Comparison of ENCODE assay signal across 25 cellular contexts in the genomic region with DNA sequence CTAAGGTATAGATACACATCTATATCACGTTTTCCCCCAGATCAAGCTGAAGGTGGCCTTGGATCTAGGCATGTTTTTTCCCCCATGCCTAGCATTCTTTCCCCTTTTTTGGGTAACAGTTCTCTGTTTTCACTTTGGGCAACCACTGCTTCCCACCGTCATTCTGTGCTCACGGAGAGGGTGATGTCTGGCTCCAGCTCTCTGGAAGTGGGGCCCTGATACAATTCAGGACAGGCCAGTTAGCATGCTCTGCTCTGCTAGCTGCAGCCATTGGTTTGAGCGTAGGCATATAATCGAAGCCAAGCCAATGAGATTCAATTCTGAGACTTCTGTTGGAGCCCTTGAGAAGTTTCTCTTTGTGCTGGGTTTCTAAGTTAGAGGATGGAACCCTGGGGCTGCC. TPM values are rescaled to one million over a fixed set of nuclear protein-coding genes. Genes with fewer than 3 reads are reported as not detected.
A peak's percentile ranks its signal among the peaks of the same experiment; 100 is the strongest.
DNase-seq lines count a peak whose midpoint lies in the region; ATAC-seq and TF ChIP-seq lines count a peak whose summit lies in the region.
"Had no signal": no experiment of that assay in that cellular context is flagged by ENCODE, and none has a peak within 500 bp of the region (broad histone marks: within the 10 kb centered on the region; RNA-seq: fewer than 3 reads in every experiment).

No MANE protein-coding gene starts in this region.

- peak overlapping the region in 2 of 3 experiments; percentile 70 to 73 for H3K27ac Mint-ChIP-seq in nephron
- H3K27ac Mint-ChIP-seq: CD4-positive, CD25-positive, alpha-beta regulatory T cell had no signal

- TF ChIP-seq CTCF in colonic mucosa (IDR thresholded peaks at IDR 0.05) (no peak), nephron (IDR thresholded peaks at IDR 0.05; ENCODE audit: unreplicated experiment in 3 of 3) (no peak), right atrium auricular region (IDR thresholded peaks at IDR 0.05) (no peak)

- H3K4me1 ChIP-seq in HUES64 (ENCODE audit: insufficient read depth, low read length) (peaks cover 25% of the 10 kb centered on the region), colonic mucosa (no peaks in the 10 kb centered on the region), right atrium auricular region (no peaks in the 10 kb centered on the region)

- DNase-seq in colonic mucosa: no peak
- DNase-seq in right atrium auricular region (ENCODE audit: low spot score): no peak
- DNase-seq: CD4-positive, CD25-positive, alpha-beta regulatory T cell; EL; GF-D8; NCI-H1105; NCI-H146; NCI-H2029 treated with DMSO at 0.1 percent for 48 hours; NCI-H226; NCI-H510A treated with DMSO at 0.1 percent for 48 hours; NCI-H774; NK-92 treated with Interleukin-12 subunit alpha and Interleukin-12 subunit beta, amount 100 ng/mL, for 24 hours; SIG-M5; SK-N-SH had no signal

- WGBS in HUES64: 66% methylated on average over 5 of the region's 5 CpGs

- no peak overlapping the region for H3K9ac ChIP-seq in HUES64 (ENCODE audit: low read depth, low read length)
- no peak overlapping the region for H3K9ac ChIP-seq in colonic mucosa (ENCODE audit: low read depth in 2 of 2, low read length in 2 of 2)
- H3K9ac ChIP-seq: KMS-11, SK-N-SH had no signal

- peaks cover 37% of the 10 kb centered on the region for H3K4me1 Mint-ChIP-seq in nephron
- H3K4me1 Mint-ChIP-seq: CD4-positive, CD25-positive, alpha-beta regulatory T cell had no signal

- H3K27me3 ChIP-seq in HUES64 (ENCODE audit: insufficient read depth, low read length) (no peaks in the 10 kb centered on the region), colonic mucosa (no peaks in the 10 kb centered on the region), right atrium auricular region (no peaks in the 10 kb centered on the region)

- intact Hi-C loops in colonic mucosa (cut with DNase I): loop anchor here (5.0 kb wide), 1 partner anchor 45 kb away; no protein-coding TSS in a partner anchor

- H3K27ac ChIP-seq in HUES64 (ENCODE audit: low read depth, low read length) (peak overlapping the region; percentile 52; the same call in 1 of the 2 replicates), colonic mucosa (peak overlapping the region; percentile 87), right atrium auricular region (no peak overlapping the region)
- H3K27ac ChIP-seq: HL-60, KMS-11 had no signal

- H3K27me3 Mint-ChIP-seq in nephron (ENCODE audit: low read depth): peaks cover 5% of the 10 kb centered on the region

- no peaks in the 10 kb centered on the region for H3K36me3 Mint-ChIP-seq in nephron (ENCODE audit: low read depth)
- H3K36me3 Mint-ChIP-seq: CD4-positive, CD25-positive, alpha-beta regulatory T cell had no signal

- H3K36me3 ChIP-seq in HUES64 (ENCODE audit: insufficient read depth, low read length): no peaks in the 10 kb centered on the region
- no peaks in the 10 kb centered on the region for H3K36me3 ChIP-seq in colonic mucosa
- H3K36me3 ChIP-seq in right atrium auricular region: no peaks in the 10 kb centered on the region

- no peaks in the 10 kb centered on the region for H3K9me3 Mint-ChIP-seq in nephron
- H3K9me3 Mint-ChIP-seq: CD4-positive, CD25-positive, alpha-beta regulatory T cell had no signal

- no peak overlapping the region for H3K4me3 Mint-ChIP-seq in nephron
- H3K4me3 Mint-ChIP-seq: CD4-positive, CD25-positive, alpha-beta regulatory T cell had no signal

- H3K9me3 ChIP-seq in HUES64 (ENCODE audit: insufficient read depth, low read depth, low read length) (no peaks in the 10 kb centered on the region), colonic mucosa (no peaks in the 10 kb centered on the region), right atrium auricular region (no peaks in the 10 kb centered on the region)
- H3K9me3 ChIP-seq: SK-N-SH had no signal

- no peak for ATAC-seq in HG02970 (IDR thresholded peaks at IDR 0.05; ENCODE audit: low FRiP score, unreplicated experiment)
- no peak for ATAC-seq in HG03280 (IDR thresholded peaks at IDR 0.05; ENCODE audit: unreplicated experiment)
- no peak for ATAC-seq in GM19397 (IDR thresholded peaks at IDR 0.05; ENCODE audit: unreplicated experiment)
- ATAC-seq: Panc1 had no signal

- H3K4me3 ChIP-seq in HUES64 (ENCODE audit: low read length) (no peak overlapping the region), colonic mucosa (no peak overlapping the region), right atrium auricular region (no peak overlapping the region)

RNA-seq across cellular contexts. Expression of gene RNF186, which starts 2.1 kb away (rescaled TPM):
- not detected for polyA plus RNA-seq in HUES64 (2013, experiment 1 of 2)
- polyA plus RNA-seq in HUES64 (2013, experiment 2 of 2): not detected
- total RNA-seq in colonic mucosa (10 to 100 TPM; 43.0 to 71.4 TPM), right atrium auricular region (not detected)
- total RNA-seq: CD4-positive, CD25-positive, alpha-beta regulatory T cell; H4; HT-29 had no signal
- polyA plus RNA-seq: BJ; CD4-positive, CD25-positive, alpha-beta regulatory T cell; SK-N-SH had no signal

RNA-seq across cellular contexts. Expression of gene TMCO4, which starts 17.4 kb away (rescaled TPM):
- polyA plus RNA-seq in HUES64 (2013, experiment 1 of 2): 2.0 TPM
- polyA plus RNA-seq in HUES64 (2013, experiment 2 of 2): 1.3 TPM
- total RNA-seq in colonic mucosa (10 to 100 TPM; 26.9 to 44.1 TPM), right atrium auricular region (10 to 100 TPM in 1 of 2 donors, 1 to 10 TPM in 1; 5.7 to 10.7 TPM)

Comparison
In these comparisons a context has a peak if more than half of its experiments do, and no peak if none do; other contexts are left out.
1. H3K27ac ChIP-seq: peak in HUES64 (single experiment) and colonic mucosa (single experiment); none in right atrium auricular region (0 of 2).
2. RNA of gene RNF186, which starts 2.1 kb away (total RNA-seq): 43.0 to 71.4 TPM in colonic mucosa; not detected in right atrium auricular region; every median in the first group is over 10 times any median in the second.